Comparison of ENCODE assay signal across 18 cellular contexts in the genomic region with DNA sequence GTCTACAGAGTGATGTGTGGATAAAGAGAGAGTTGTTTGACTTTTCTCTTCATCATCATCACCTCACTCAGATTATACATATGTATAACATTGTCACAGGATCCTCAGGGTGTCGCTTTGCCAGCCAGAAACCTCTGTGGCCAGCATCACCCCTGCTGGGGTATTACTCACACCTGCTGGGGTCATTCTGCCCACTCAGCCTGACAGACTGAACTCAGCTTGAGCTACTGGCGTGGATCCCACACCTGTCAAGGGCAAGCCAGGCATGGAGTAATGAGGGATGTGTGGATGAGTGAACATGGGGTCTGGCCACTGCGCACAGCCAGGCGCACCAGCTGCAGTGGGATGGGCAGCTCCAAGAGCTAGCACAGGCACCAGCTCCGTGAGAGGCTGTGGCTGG.
DNase-seq lines count a peak whose midpoint lies in the region; TF ChIP-seq lines count a peak whose summit lies in the region.
"Had no signal": no experiment of that assay in that cellular context is flagged by ENCODE, and none has a peak within 500 bp of the region (broad histone marks: within the 10 kb centered on the region; RNA-seq: fewer than 3 reads in every experiment).

No MANE protein-coding gene starts in this region.

- CTCF ChIA-PET in CD8-positive, alpha-beta memory T cell (lab: Charles Lee) = no interaction called here

- H2BK120ac ChIP-seq in neuronal stem cell (ENCODE audit: low read depth, low read length) = no peak overlapping the region

- WGBS in neuronal stem cell (ENCODE audit: extremely low coverage in 2 of 2, insufficient read length in 2 of 2, insufficient replicate concordance in 1 of 2), 2 donors = no CpG with 5 or more reads among the region's 5 CpGs

- TF ChIP-seq CTCF in astrocyte of the cerebellum (IDR thresholded peaks at IDR 0.05; ENCODE audit: low read depth, low read length, missing control alignments) = no peak
- no peak for TF ChIP-seq CTCF in MM.1S (IDR thresholded peaks at IDR 0.05; ENCODE audit: low read length)

- H3K79me1 ChIP-seq in neuronal stem cell (ENCODE audit: low read depth, low read length) = no peaks in the 10 kb centered on the region

- H3K4me1 ChIP-seq in neuronal stem cell (ENCODE audit: control insufficient read depth in 2 of 2, insufficient read depth in 1 of 2, low read depth in 1 of 2, low read length in 2 of 2) (no peaks in the 10 kb centered on the region), MM.1S (ENCODE audit: low read length) (no peaks in the 10 kb centered on the region; the same call in 1 of the 2 replicates)
- H3K4me1 ChIP-seq in CD8-positive, alpha-beta memory T cell (ENCODE audit: insufficient read depth, low read length) = no peaks in the 10 kb centered on the region
- H3K4me1 ChIP-seq: A549; BLaER1 treated with 17β-estradiol and CSF1 and Interleukin-3, amounts not matched to agents 10 nM and 100 nM had no signal

- no peak overlapping the region for H2BK15ac ChIP-seq in neuronal stem cell (ENCODE audit: low read length)

- peaks cover 0 to 2% (median 0%) of the 10 kb centered on the region in 3 donors for H3K36me3 Mint-ChIP-seq in CD8-positive, alpha-beta memory T cell
- H3K36me3 Mint-ChIP-seq: CD8-positive, alpha-beta T cell; IgD-negative memory B cell; T-cell had no signal

- H3K4me2 ChIP-seq in neuronal stem cell (ENCODE audit: insufficient read depth, low read length, poor library complexity, severe bottlenecking) = no peak overlapping the region
- no peak overlapping the region for H3K4me2 ChIP-seq in MM.1S (ENCODE audit: low read depth, low read length)
- H3K4me2 ChIP-seq: A549; BLaER1 treated with 17β-estradiol and CSF1 and Interleukin-3, amounts not matched to agents 10 nM and 100 nM had no signal

- H4K8ac ChIP-seq in neuronal stem cell (ENCODE audit: low read depth, low read length) = no peak overlapping the region

- H3K9ac ChIP-seq in neuronal stem cell (ENCODE audit: low read depth, low read length, poor library complexity) = no peak overlapping the region
- no peak overlapping the region for H3K9ac ChIP-seq in MM.1S (ENCODE audit: low read length)
- H3K9ac ChIP-seq: BLaER1 treated with 17β-estradiol and CSF1 and Interleukin-3, amounts not matched to agents 10 nM and 100 nM had no signal

- no peaks in the 10 kb centered on the region for H4K20me1 ChIP-seq in MM.1S (ENCODE audit: insufficient read depth, low read length)
- H4K20me1 ChIP-seq: BLaER1 treated with 17β-estradiol and CSF1 and Interleukin-3, amounts not matched to agents 10 nM and 100 nM had no signal

- no peak overlapping the region for H3K4me3 ChIP-seq in astrocyte of the cerebellum (ENCODE audit: low read depth, low read length)
- H3K4me3 ChIP-seq in neuronal stem cell (ENCODE audit: low read length in 2 of 2) = no peak overlapping the region
- H3K4me3 ChIP-seq in MM.1S (ENCODE audit: low read length) = no peak overlapping the region
- no peak overlapping the region for H3K4me3 ChIP-seq in CD8-positive, alpha-beta memory T cell (ENCODE audit: low read length)
- H3K4me3 ChIP-seq: A549; BLaER1 treated with 17β-estradiol and CSF1 and Interleukin-3, amounts not matched to agents 10 nM and 100 nM; MG63; SK-N-MC had no signal

- H2BK12ac ChIP-seq in neuronal stem cell (ENCODE audit: low read length) = no peak overlapping the region

- DNase-seq in COR-L47 (lab: John Stamatoyannopoulos, UW) (peak; percentile 71), NCI-H69 (lab: John Stamatoyannopoulos, UW) (peak; percentile 95), astrocyte of the cerebellum (ENCODE audit: low read depth) (peak; percentile 5), neuronal stem cell (ENCODE audit: low spot score) (no peak), HuH-7.5 (ENCODE audit: low spot score) (no peak), MM.1S (no peak)
- DNase-seq in CD8-positive, alpha-beta memory T cell = no peak
- DNase-seq: CD8-positive, alpha-beta T cell; Kasumi-1; MG63; NCI-H1092 treated with DMSO at 0.1 percent for 48 hours; NCI-H1694; NCI-H2081 treated with DMSO at 0.1 percent for 48 hours; T-cell had no signal

- no peaks in the 10 kb centered on the region for H3K36me3 ChIP-seq in neuronal stem cell (replicated peaks in 1 of 2; ENCODE audit: control insufficient read depth in 2 of 2, insufficient read depth in 2 of 2, low read length in 2 of 2)
- no peaks in the 10 kb centered on the region for H3K36me3 ChIP-seq in MM.1S (replicated peaks; ENCODE audit: insufficient read depth, low read length)
- no peaks in the 10 kb centered on the region for H3K36me3 ChIP-seq in CD8-positive, alpha-beta memory T cell (ENCODE audit: insufficient read depth, low read length)
- H3K36me3 ChIP-seq: BLaER1 treated with 17β-estradiol and CSF1 and Interleukin-3, amounts not matched to agents 10 nM and 100 nM; MG63 had no signal

- H3K14ac ChIP-seq in neuronal stem cell (ENCODE audit: low read length) = peak overlapping the region; percentile 82

- no peak overlapping the region for H3K27ac Mint-ChIP-seq in CD8-positive, alpha-beta memory T cell
- H3K27ac Mint-ChIP-seq: CD8-positive, alpha-beta T cell; T-cell had no signal

- H3K27me3 ChIP-seq in neuronal stem cell (ENCODE audit: control insufficient read depth in 3 of 3, insufficient read depth in 3 of 3, low read depth in 1 of 3, low read length in 3 of 3) = no peaks in the 10 kb centered on the region
- no peaks in the 10 kb centered on the region for H3K27me3 ChIP-seq in MM.1S (replicated peaks; ENCODE audit: insufficient read depth, low read length)
- H3K27me3 ChIP-seq in CD8-positive, alpha-beta memory T cell (ENCODE audit: insufficient read depth, low read length, poor library complexity, severe bottlenecking) = no peaks in the 10 kb centered on the region
- H3K27me3 ChIP-seq: BLaER1 treated with 17β-estradiol and CSF1 and Interleukin-3, amounts not matched to agents 10 nM and 100 nM; MG63 had no signal

- H3K23ac ChIP-seq in neuronal stem cell (ENCODE audit: low read depth, low read length, poor library complexity) = peak overlapping the region; percentile 48

- no peak overlapping the region for H2AK5ac ChIP-seq in neuronal stem cell (ENCODE audit: low read depth, low read length)

- H3K18ac ChIP-seq in neuronal stem cell (ENCODE audit: low read length) = peak overlapping the region; percentile 72

- POLR2A ChIA-PET in CD8-positive, alpha-beta memory T cell (lab: Charles Lee) = no interaction called here

- H3K9me2 ChIP-seq in MM.1S (replicated peaks; ENCODE audit: insufficient read depth, low read length) = no peaks in the 10 kb centered on the region

- peaks cover 5 to 7% (median 6%) of the 10 kb centered on the region in 5 donors for H3K9me3 Mint-ChIP-seq in CD8-positive, alpha-beta memory T cell
- H3K9me3 Mint-ChIP-seq: CD8-positive, alpha-beta T cell had no signal

- no peak overlapping the region for H3K4me3 Mint-ChIP-seq in CD8-positive, alpha-beta memory T cell
- H3K4me3 Mint-ChIP-seq: CD8-positive, alpha-beta T cell; IgD-negative memory B cell; T-cell had no signal

- H3K27ac ChIP-seq in neuronal stem cell (replicated peaks; ENCODE audit: low read length) (no peak overlapping the region), MM.1S (ENCODE audit: low read length) (no peak overlapping the region)
- H3K27ac ChIP-seq in CD8-positive, alpha-beta memory T cell (ENCODE audit: low read depth, low read length) = no peak overlapping the region
- H3K27ac ChIP-seq: A549; BLaER1 treated with 17β-estradiol and CSF1 and Interleukin-3, amounts not matched to agents 10 nM and 100 nM; SK-N-MC had no signal

- H3K79me2 ChIP-seq in MM.1S (ENCODE audit: low read length) = no peaks in the 10 kb centered on the region

- in situ Hi-C loops in astrocyte of the cerebellum (cut with HindIII; ENCODE audit: low sequenced_read_pairs) = no loop called here

- H2BK5ac ChIP-seq in neuronal stem cell (ENCODE audit: low read length) = no peak overlapping the region

- H2AFZ ChIP-seq in neuronal stem cell (ENCODE audit: low read length) (peak overlapping the region; percentile 56), MM.1S (ENCODE audit: low read length) (no peak overlapping the region)

- H4K91ac ChIP-seq in neuronal stem cell (ENCODE audit: low read depth, low read length, poor library complexity) = no peak overlapping the region

- H3K27me3 Mint-ChIP-seq in CD8-positive, alpha-beta memory T cell = no peaks in the 10 kb centered on the region
- H3K27me3 Mint-ChIP-seq: IgD-negative memory B cell, T-cell had no signal

- H3F3A ChIP-seq in MM.1S (ENCODE audit: insufficient read depth, low read length) = no peaks in the 10 kb centered on the region

- H3K9me3 ChIP-seq in neuronal stem cell (replicated peaks in 1 of 2; ENCODE audit: control insufficient read depth in 2 of 2, insufficient read depth in 1 of 2, low read depth in 1 of 2, low read length in 2 of 2) (no peaks in the 10 kb centered on the region), MM.1S (replicated peaks; ENCODE audit: insufficient read depth, low read length) (no peaks in the 10 kb centered on the region)
- H3K9me3 ChIP-seq in CD8-positive, alpha-beta memory T cell (ENCODE audit: low read length) = no peaks in the 10 kb centered on the region
- H3K9me3 ChIP-seq: A549, MG63 had no signal

- no peaks in the 10 kb centered on the region for H3K4me1 Mint-ChIP-seq in CD8-positive, alpha-beta memory T cell
- H3K4me1 Mint-ChIP-seq: IgD-negative memory B cell, T-cell had no signal

- no peak overlapping the region for H3K4ac ChIP-seq in neuronal stem cell (ENCODE audit: low read length)

Comparison
In these comparisons a context has a peak if more than half of its experiments do, and no peak if none do; other contexts are left out.
1. DNase-seq: peak in COR-L47 (single experiment), NCI-H69 (single experiment) and astrocyte of the cerebellum (single experiment); none in neuronal stem cell (single experiment), HuH-7.5 (single experiment), MM.1S (single experiment) and CD8-positive, alpha-beta memory T cell (0 of 5).